ENCODE assay signal across 24 cellular contexts in the genomic region with DNA sequence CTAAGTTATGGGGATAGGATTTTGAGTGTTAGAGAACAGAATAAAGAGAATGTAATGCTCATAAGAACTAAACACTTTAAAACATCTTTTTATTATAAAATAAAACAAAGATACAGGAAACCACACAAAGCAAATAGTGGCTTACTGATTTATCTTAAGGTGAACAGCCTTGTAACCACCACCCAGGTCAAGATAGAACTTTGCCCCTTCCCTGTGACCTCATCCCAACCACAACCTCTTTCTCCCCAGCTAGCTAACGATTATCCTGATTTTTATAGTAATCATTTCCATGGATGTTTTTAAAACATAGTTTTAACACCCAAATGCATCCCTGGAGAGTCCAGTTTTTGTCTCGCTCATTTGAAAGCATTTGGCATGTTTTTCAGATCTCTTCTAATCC. TPM values are rescaled to one million over a fixed set of nuclear protein-coding genes. Genes with fewer than 3 reads are reported as not detected.
DNase-seq lines count a peak whose midpoint lies in the region; ATAC-seq, FAIRE-seq and TF ChIP-seq lines count a peak whose summit lies in the region.
"Had no signal": no experiment of that assay in that cellular context is flagged by ENCODE, and none has a peak within 500 bp of the region (broad histone marks: within the 10 kb centered on the region; RNA-seq: fewer than 3 reads in every experiment).

No MANE protein-coding gene starts in this region.

- in situ Hi-C loops in HepG2 (cut with HindIII; ENCODE audit: extremely low pct_ligation_motif_present, low pct_unique_long_range_greater_than_20kb): loop anchor here (5.0 to 25.0 kb wide), 2 partner anchors 102 to 1002 kb away; no protein-coding TSS in a partner anchor

- TF ChIP-seq EP300 in HepG2 (IDR thresholded peaks at IDR 0.05; ENCODE audit: low read depth in 2 of 2, low read length in 2 of 2): no peak
- no peak for TF ChIP-seq EP300 in HepG2 (CRISPR knock-in tag; IDR thresholded peaks at IDR 0.05; ENCODE audit: borderline replicate concordance)

- H3K9me3 ChIP-seq in liver (ENCODE audit: control insufficient read depth in 4 of 4, low read length in 3 of 4): no peaks in the 10 kb centered on the region
- peaks cover 8% of the 10 kb centered on the region; the same call in 1 of the 2 replicates for H3K9me3 ChIP-seq in HepG2 (ENCODE audit: low read length)
- H3K9me3 ChIP-seq in right lobe of liver: no peaks in the 10 kb centered on the region
- H3K9me3 ChIP-seq in small intestine (ENCODE audit: control insufficient read depth, low read depth): no peaks in the 10 kb centered on the region
- H3K9me3 ChIP-seq: BE2C had no signal

- H3K79me2 ChIP-seq in HepG2 (ENCODE audit: insufficient read depth, low read length): no peaks in the 10 kb centered on the region

- H2AFZ ChIP-seq in HepG2 (ENCODE audit: low read length): no peak overlapping the region

- 54% methylated on average over 2 of the region's 2 CpGs for WGBS in liver
- 33% methylated on average over 2 of the region's 2 CpGs for WGBS in HepG2 (ENCODE audit: low lambda C conversion rate)
- 53% methylated on average over 2 of the region's 2 CpGs for WGBS in right lobe of liver (ENCODE audit: insufficient coverage, low coverage, low lambda C conversion rate, missing lambda C conversion rate)
- 54 to 62% (median 57%) methylated on average over 2 of the region's 2 CpGs for WGBS in small intestine, 3 donors

- H3K9ac ChIP-seq in liver (ENCODE audit: low read depth in 1 of 2, low read length in 2 of 2) (no peak overlapping the region), HepG2 (ENCODE audit: insufficient read depth, low read depth, low read length) (no peak overlapping the region)
- H3K9ac ChIP-seq: BLaER1 treated with 17β-estradiol and CSF1 and Interleukin-3, amounts not matched to agents 10 nM and 100 nM had no signal

- H3K27me3 ChIP-seq in liver (ENCODE audit: control insufficient read depth in 4 of 4, insufficient read depth in 4 of 4, low read length in 3 of 4) (no peaks in the 10 kb centered on the region), HepG2 (ENCODE audit: control insufficient read depth in 1 of 2, insufficient read depth in 2 of 2, low read length in 2 of 2) (peaks cover 1 to 15% of the 10 kb centered on the region in 2 experiments; a peak in 2 of 5 replicates), right lobe of liver (no peaks in the 10 kb centered on the region), small intestine (ENCODE audit: control insufficient read depth in 2 of 2, insufficient read depth in 2 of 2, low read length in 2 of 2) (peaks cover 0 to 2% of the 10 kb centered on the region in 2 donors)
- H3K27me3 ChIP-seq: BLaER1 treated with 17β-estradiol and CSF1 and Interleukin-3, amounts not matched to agents 10 nM and 100 nM had no signal

- no peaks in the 10 kb centered on the region for H3K36me3 ChIP-seq in liver (ENCODE audit: control insufficient read depth in 4 of 4, insufficient read depth in 3 of 4, low read depth in 1 of 4, low read length in 3 of 4)
- H3K36me3 ChIP-seq in HepG2 (replicated peaks in 1 of 2; ENCODE audit: control insufficient read depth in 1 of 2, insufficient read depth in 2 of 2, low read length in 2 of 2): no peaks in the 10 kb centered on the region
- H3K36me3 ChIP-seq in right lobe of liver: no peaks in the 10 kb centered on the region
- no peaks in the 10 kb centered on the region for H3K36me3 ChIP-seq in small intestine (ENCODE audit: control insufficient read depth in 2 of 2, insufficient read depth in 2 of 2, low read length in 2 of 2)
- H3K36me3 ChIP-seq: BE2C; BLaER1 treated with 17β-estradiol and CSF1 and Interleukin-3, amounts not matched to agents 10 nM and 100 nM had no signal

- H3K4me3 ChIP-seq in liver (ENCODE audit: low read depth in 1 of 3, low read length in 3 of 3) (no peak overlapping the region), HepG2 (replicated peaks in 1 of 3; ENCODE audit: insufficient read depth in 1 of 3, low read depth in 2 of 3, low read length in 3 of 3) (no peak overlapping the region), right lobe of liver (no peak overlapping the region), small intestine (ENCODE audit: low read depth in 1 of 2, low read length in 2 of 2) (no peak overlapping the region)
- H3K4me3 ChIP-seq: BLaER1 treated with 17β-estradiol and CSF1 and Interleukin-3, amounts not matched to agents 10 nM and 100 nM; GM12878 had no signal

- H3K27ac ChIP-seq in liver (ENCODE audit: low read depth in 1 of 2, low read length in 2 of 2) (no peak overlapping the region), HepG2 (ENCODE audit: extremely low read length, insufficient read depth, low read length) (no peak overlapping the region), right lobe of liver (no peak overlapping the region), small intestine (ENCODE audit: low read depth in 1 of 2, low read length in 1 of 2) (no peak overlapping the region)
- H3K27ac ChIP-seq: 22Rv1; BLaER1 treated with 17β-estradiol and CSF1 and Interleukin-3, amounts not matched to agents 10 nM and 100 nM had no signal

- intact Hi-C loops in HepG2 (cut with micrococcal nuclease; ENCODE audit: unreplicated experiment) (no loop called here), right lobe of liver (cut with DNase I) (loop anchor here in 1 of 2 donors (5.0 kb wide), 1 partner anchor 102 kb away; no protein-coding TSS in a partner anchor)

- no peak for TF ChIP-seq CTCF in liver (IDR thresholded peaks at IDR 0.05; ENCODE audit: low read depth, low read length, missing input control)
- TF ChIP-seq CTCF in HepG2 (CRISPR knock-in tag; IDR thresholded peaks at IDR 0.05): no peak
- TF ChIP-seq CTCF in right lobe of liver (IDR thresholded peaks at IDR 0.05): no peak

- H3K4me2 ChIP-seq in HepG2 (ENCODE audit: low read depth, low read length): no peak overlapping the region
- H3K4me2 ChIP-seq: BLaER1 treated with 17β-estradiol and CSF1 and Interleukin-3, amounts not matched to agents 10 nM and 100 nM had no signal

- H4K20me1 ChIP-seq in HepG2 (ENCODE audit: insufficient read depth, low read length): no peaks in the 10 kb centered on the region
- H4K20me1 ChIP-seq: BLaER1 treated with 17β-estradiol and CSF1 and Interleukin-3, amounts not matched to agents 10 nM and 100 nM had no signal

- no TSS peak for BruUV-seq in HepG2 (replicated peaks; lab: Mats Ljungman, UMichigan)

- no peak for TF ChIP-seq RAD21 in liver (IDR thresholded peaks at IDR 0.05)
- TF ChIP-seq RAD21 in HepG2 (CRISPR knock-in tag; IDR thresholded peaks at IDR 0.05): no peak

- CTCF ChIA-PET in HepG2 (lab: Yijun Ruan, JAX; ENCODE audit: low intra/inter-chr PET ratio, low total read pairs): no interaction called here

- FAIRE-seq in HepG2 (lab: Jason Lieb, UNC) (no peak), small intestine (lab: Jason Lieb, UNC) (no peak)
- FAIRE-seq: A204.1, D721Med, GM18507, H1 had no signal

- no peak for TF ChIP-seq POLR2A in HepG2 (IDR thresholded peaks at IDR 0.05; ENCODE audit: insufficient read depth in 1 of 2, low read depth in 2 of 2, low read length in 2 of 2)
- TF ChIP-seq POLR2A in right lobe of liver (IDR thresholded peaks at IDR 0.05): no peak

- DNase-seq in HepG2 (ENCODE audit: low spot score) (no peak), right lobe of liver (no peak), small intestine (peak; percentile 4), NCI-H2171 treated with DMSO at 0.1 percent for 48 hours (lab: John Stamatoyannopoulos, UW) (no peak)
- DNase-seq in activated CD4-positive, alpha-beta T cell treated with anti-CD3 and anti-CD28 coated beads, Interleukin-2, amount 50 U/mL, for 1 hour: no peak
- DNase-seq: BE2C; CD4-positive, alpha-beta T cell; CD8-positive, alpha-beta memory T cell; DMS 273 treated with DMSO at 0.1 percent for 48 hours; DMS79; EL; GDM1; H7; HCEC 1CT had no signal

- POLR2A ChIA-PET in HepG2 (lab: Yijun Ruan, JAX): no interaction called here

- H3K4me1 ChIP-seq in liver (ENCODE audit: control insufficient read depth in 4 of 4, insufficient read depth in 4 of 4, low read length in 3 of 4) (peaks cover 0 to 9% (median 6%) of the 10 kb centered on the region in 4 donors), HepG2 (ENCODE audit: insufficient read depth, low read length) (0 out of 2 replicates have a peak, but pooled peaks cover 6% of the 10 kb centered on the region), right lobe of liver (peaks cover 0 to 6% (median 3%) of the 10 kb centered on the region in 4 donors), small intestine (ENCODE audit: control insufficient read depth in 2 of 2, insufficient read depth in 1 of 2, low read depth in 1 of 2, low read length in 1 of 2) (no peaks in the 10 kb centered on the region)
- H3K4me1 ChIP-seq: BE2C had no signal

- ATAC-seq in HepG2 (no peak), right lobe of liver (peak; percentile 29 to 79 (median 46))

TF ChIP-seq in HepG2, 621 proteins besides CTCF, POLR2A, EP300 and RAD21 (continues in another document):
- no peak for TF ChIP-seq HHEX (CRISPR knock-in tag; IDR thresholded peaks at IDR 0.05)
- TF ChIP-seq, protein P1, sequence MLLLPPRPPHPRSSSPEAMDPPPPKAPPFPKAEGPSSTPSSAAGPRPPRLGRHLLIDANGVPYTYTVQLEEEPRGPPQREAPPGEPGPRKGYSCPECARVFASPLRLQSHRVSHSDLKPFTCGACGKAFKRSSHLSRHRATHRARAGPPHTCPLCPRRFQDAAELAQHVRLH (CRISPR knock-in tag; IDR thresholded peaks at IDR 0.05; ENCODE audit: borderline replicate concordance, low read depth): no peak

RNA-seq across cellular contexts. Expression of a gene that starts 17.0 kb away (rescaled TPM):
- not detected for total RNA-seq in liver
- not detected for polyA plus RNA-seq in liver
- total RNA-seq in HepG2 (2016; rRNA removed; fragmentation: Illumina TruSeq; extraction: Trizol): not detected in 2 replicates
- not detected in 2 replicates for total RNA-seq in HepG2 (2016; cell fraction: cytosol; rRNA removed; fragmentation: Illumina TruSeq; extraction: Trizol; ENCODE audit: low read depth)
- not detected in 2 replicates for total RNA-seq in HepG2 (2016; cell fraction: insoluble cytoplasmic fraction; rRNA removed; fragmentation: Illumina TruSeq; extraction: Trizol)
- total RNA-seq in HepG2 (2016; cell fraction: membrane; rRNA removed; fragmentation: Illumina TruSeq; extraction: Trizol): not detected in 2 replicates
- total RNA-seq in HepG2 (2016; cell fraction: nucleus; rRNA removed; fragmentation: Illumina TruSeq; extraction: Trizol): not detected in 2 replicates
- not detected in 2 replicates for polyA plus RNA-seq in HepG2 (2011; rRNA removed)
- not detected in 2 replicates for polyA plus RNA-seq in HepG2 (2011; cell fraction: cytosol; rRNA removed)
- not detected in 2 replicates for polyA plus RNA-seq in HepG2 (2011; cell fraction: nucleus; rRNA removed)
- polyA plus RNA-seq in HepG2 (2012): not detected in 2 replicates
- polyA plus RNA-seq in HepG2 (2016; cell fraction: cytosol; fragmentation: Illumina TruSeq; extraction: Trizol; ENCODE audit: low read depth): not detected in 2 replicates
- polyA plus RNA-seq in HepG2 (2016; cell fraction: insoluble cytoplasmic fraction; fragmentation: Illumina TruSeq; extraction: Trizol; ENCODE audit: low read depth): not detected in 2 replicates
- polyA plus RNA-seq in HepG2 (2016; cell fraction: membrane; fragmentation: Illumina TruSeq; extraction: Trizol; ENCODE audit: low read depth): not detected in 2 replicates
- not detected in 2 replicates for polyA plus RNA-seq in HepG2 (2016; cell fraction: nucleus; fragmentation: Illumina TruSeq; extraction: Trizol; ENCODE audit: insufficient read depth, low read depth)
- polyA minus RNA-seq in HepG2 (2011; rRNA and poly(A)+ RNA removed; ENCODE audit: low replicate concordance): not detected in 2 replicates
- polyA minus RNA-seq in HepG2 (2011; cell fraction: cytosol; rRNA and poly(A)+ RNA removed): not detected in 2 replicates
- polyA minus RNA-seq in HepG2 (2011; cell fraction: nucleus; rRNA and poly(A)+ RNA removed): not detected in 2 replicates
- not detected for total RNA-seq in right lobe of liver
- not detected for polyA plus RNA-seq in small intestine
- total RNA-seq: CD4-positive, alpha-beta T cell; CD8-positive, alpha-beta memory T cell; GM12878; H7 had no signal
- polyA plus RNA-seq: AG04450; CD14-positive monocyte; CD8-positive, alpha-beta memory T cell; GM12878 had no signal
